Comparison of ENCODE assay signal across 16 cellular contexts in genomic region chr13:109646423-109646822, GRCh38.
DNase-seq lines count a peak whose midpoint lies in the region; ATAC-seq and TF ChIP-seq lines count a peak whose summit lies in the region.
"Had no signal": no experiment of that assay in that cellular context is flagged by ENCODE, and none has a peak within 500 bp of the region (broad histone marks: within the 10 kb centered on the region; RNA-seq: fewer than 3 reads in every experiment).

No MANE protein-coding gene starts in this region.

- POLR2A ChIA-PET in A673 (lab: Charles Lee; ENCODE audit: low non-redundant PET), result no interaction called here

- peaks cover 23% of the 10 kb centered on the region for H3K4me1 ChIP-seq in A673 (ENCODE audit: insufficient read depth, low read length, poor library complexity, severe bottlenecking)
- H3K4me1 ChIP-seq: Peyer's patch had no signal

- intact Hi-C loops in A673 (cut with micrococcal nuclease; ENCODE audit: unreplicated experiment), result no loop called here

- H3K27me3 ChIP-seq in A673 (replicated peaks; ENCODE audit: insufficient read depth, low read depth, low read length, poor library complexity) (no peaks in the 10 kb centered on the region), H7 (ENCODE audit: control insufficient read depth, insufficient read depth, low read length) (no peaks in the 10 kb centered on the region)
- H3K27me3 ChIP-seq: MG63, Peyer's patch, transverse colon had no signal

- no peaks in the 10 kb centered on the region for H3K36me3 ChIP-seq in A673 (ENCODE audit: insufficient read depth, low read length, poor library complexity, severe bottlenecking)
- H3K36me3 ChIP-seq in H7 (replicated peaks; ENCODE audit: control insufficient read depth, insufficient read depth, low read length), result no peaks in the 10 kb centered on the region
- H3K36me3 ChIP-seq: MG63, Peyer's patch, transverse colon had no signal

- peak overlapping the region; percentile 64 for H3K27ac ChIP-seq in A673 (ENCODE audit: low read depth, low read length, poor library complexity, severe bottlenecking)
- H3K27ac ChIP-seq: epithelial cell of prostate, GM23248 had no signal

- no TSS peak for BruUV-seq in A673 (replicated peaks; lab: Mats Ljungman, UMichigan)

- CTCF ChIA-PET in A673 (lab: Charles Lee), result no interaction called here

- TF ChIP-seq CTCF in A673 (conservative IDR thresholded peaks at IDR 0.05; ENCODE audit: low read depth, low read length), result no peak

- H3K9me3 ChIP-seq in A673 (ENCODE audit: low read depth, low read length, poor library complexity, severe bottlenecking), result no peaks in the 10 kb centered on the region
- H3K9me3 ChIP-seq: MG63, Peyer's patch, transverse colon had no signal

- H3K4me3 ChIP-seq in A673 (ENCODE audit: low read depth, low read length, poor library complexity, severe bottlenecking), result no peak overlapping the region
- H3K4me3 ChIP-seq in H7 (ENCODE audit: insufficient read depth, low read depth, low read length), result no peak overlapping the region
- H3K4me3 ChIP-seq: GM23248, MG63, Peyer's patch, transverse colon had no signal

- ATAC-seq in GM19397 (IDR thresholded peaks at IDR 0.05; ENCODE audit: unreplicated experiment) (peak; percentile 69), HG02798 (IDR thresholded peaks at IDR 0.05; ENCODE audit: poor library complexity, unreplicated experiment) (peak; percentile 80), HG03565 (IDR thresholded peaks at IDR 0.05; ENCODE audit: unreplicated experiment) (peak; percentile 88), esophagus mucosa (no peak)
- ATAC-seq: activated CD8-positive, alpha-beta T cell treated with anti-CD3 and anti-CD28 coated beads for 36 hours had no signal

- DNase-seq in A673 (ENCODE audit: low spot score), result no peak
- no peak for DNase-seq in NCI-H1092 (lab: John Stamatoyannopoulos, UW)
- no peak for DNase-seq in H7
- no peak for DNase-seq in NCI-H2196 treated with DMSO at 0.1 percent for 48 hours (lab: John Stamatoyannopoulos, UW; ENCODE audit: unreplicated experiment)
- DNase-seq: activated CD8-positive, alpha-beta T cell treated with anti-CD3 and anti-CD28 coated beads for 36 hours; activated naive CD4-positive, alpha-beta T cell; caudate nucleus; MG63; Peyer's patch; transverse colon had no signal
